In the genomic region with DNA sequence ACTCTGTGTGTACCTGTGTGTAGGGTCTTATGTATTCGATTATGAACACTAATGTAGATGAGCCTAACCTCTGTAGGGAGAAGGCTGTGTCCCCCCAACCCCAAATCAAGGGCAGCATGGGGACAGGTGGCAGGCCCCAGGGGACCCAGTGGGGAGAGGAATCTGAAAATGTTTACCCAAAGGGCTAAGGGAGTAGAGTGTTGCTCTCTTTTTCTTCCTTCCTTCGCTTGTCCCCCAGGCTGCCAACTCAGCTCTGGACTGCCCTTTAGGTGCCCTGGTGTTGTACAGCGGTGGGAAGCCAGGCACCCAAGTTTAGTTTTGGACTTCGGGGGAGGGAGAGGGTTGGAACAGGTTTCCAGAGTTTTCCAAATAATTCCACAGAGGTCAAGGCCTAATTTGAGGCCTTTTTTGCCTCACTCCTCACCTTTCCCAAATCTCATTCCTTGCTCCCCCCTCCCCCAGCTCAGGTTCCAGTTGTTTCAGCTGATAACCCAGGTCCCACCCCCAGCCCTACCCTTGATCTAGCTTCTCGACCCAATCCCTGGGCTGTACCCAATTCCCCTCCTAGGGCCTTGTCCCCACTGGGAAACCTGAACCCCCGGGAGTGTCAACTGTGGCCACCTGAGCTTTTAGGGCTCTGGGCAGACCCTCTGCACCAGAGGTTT, we compare ENCODE assay signal across 2 cellular contexts.
TF ChIP-seq lines count a peak whose summit lies in the region.

No MANE protein-coding gene starts in this region.

TF ChIP-seq in GM23338, 12 proteins besides CTCF, POLR2A, EP300 and RAD21:
- TF ChIP-seq NANOG (IDR thresholded peaks at IDR 0.05; ENCODE audit: borderline replicate concordance) (no peak), STAT1 (IDR thresholded peaks at IDR 0.05; ENCODE audit: unreplicated experiment) (no peak), EZH2phosphoT487 (IDR thresholded peaks at IDR 0.05; ENCODE audit: unreplicated experiment) (no peak), EZH2 (IDR thresholded peaks at IDR 0.05; ENCODE audit: low read depth, unreplicated experiment) (peak; percentile 64), POLR2AphosphoS5 (IDR thresholded peaks at IDR 0.05; ENCODE audit: low read depth) (no peak)
- TF ChIP-seq, protein P1, sequence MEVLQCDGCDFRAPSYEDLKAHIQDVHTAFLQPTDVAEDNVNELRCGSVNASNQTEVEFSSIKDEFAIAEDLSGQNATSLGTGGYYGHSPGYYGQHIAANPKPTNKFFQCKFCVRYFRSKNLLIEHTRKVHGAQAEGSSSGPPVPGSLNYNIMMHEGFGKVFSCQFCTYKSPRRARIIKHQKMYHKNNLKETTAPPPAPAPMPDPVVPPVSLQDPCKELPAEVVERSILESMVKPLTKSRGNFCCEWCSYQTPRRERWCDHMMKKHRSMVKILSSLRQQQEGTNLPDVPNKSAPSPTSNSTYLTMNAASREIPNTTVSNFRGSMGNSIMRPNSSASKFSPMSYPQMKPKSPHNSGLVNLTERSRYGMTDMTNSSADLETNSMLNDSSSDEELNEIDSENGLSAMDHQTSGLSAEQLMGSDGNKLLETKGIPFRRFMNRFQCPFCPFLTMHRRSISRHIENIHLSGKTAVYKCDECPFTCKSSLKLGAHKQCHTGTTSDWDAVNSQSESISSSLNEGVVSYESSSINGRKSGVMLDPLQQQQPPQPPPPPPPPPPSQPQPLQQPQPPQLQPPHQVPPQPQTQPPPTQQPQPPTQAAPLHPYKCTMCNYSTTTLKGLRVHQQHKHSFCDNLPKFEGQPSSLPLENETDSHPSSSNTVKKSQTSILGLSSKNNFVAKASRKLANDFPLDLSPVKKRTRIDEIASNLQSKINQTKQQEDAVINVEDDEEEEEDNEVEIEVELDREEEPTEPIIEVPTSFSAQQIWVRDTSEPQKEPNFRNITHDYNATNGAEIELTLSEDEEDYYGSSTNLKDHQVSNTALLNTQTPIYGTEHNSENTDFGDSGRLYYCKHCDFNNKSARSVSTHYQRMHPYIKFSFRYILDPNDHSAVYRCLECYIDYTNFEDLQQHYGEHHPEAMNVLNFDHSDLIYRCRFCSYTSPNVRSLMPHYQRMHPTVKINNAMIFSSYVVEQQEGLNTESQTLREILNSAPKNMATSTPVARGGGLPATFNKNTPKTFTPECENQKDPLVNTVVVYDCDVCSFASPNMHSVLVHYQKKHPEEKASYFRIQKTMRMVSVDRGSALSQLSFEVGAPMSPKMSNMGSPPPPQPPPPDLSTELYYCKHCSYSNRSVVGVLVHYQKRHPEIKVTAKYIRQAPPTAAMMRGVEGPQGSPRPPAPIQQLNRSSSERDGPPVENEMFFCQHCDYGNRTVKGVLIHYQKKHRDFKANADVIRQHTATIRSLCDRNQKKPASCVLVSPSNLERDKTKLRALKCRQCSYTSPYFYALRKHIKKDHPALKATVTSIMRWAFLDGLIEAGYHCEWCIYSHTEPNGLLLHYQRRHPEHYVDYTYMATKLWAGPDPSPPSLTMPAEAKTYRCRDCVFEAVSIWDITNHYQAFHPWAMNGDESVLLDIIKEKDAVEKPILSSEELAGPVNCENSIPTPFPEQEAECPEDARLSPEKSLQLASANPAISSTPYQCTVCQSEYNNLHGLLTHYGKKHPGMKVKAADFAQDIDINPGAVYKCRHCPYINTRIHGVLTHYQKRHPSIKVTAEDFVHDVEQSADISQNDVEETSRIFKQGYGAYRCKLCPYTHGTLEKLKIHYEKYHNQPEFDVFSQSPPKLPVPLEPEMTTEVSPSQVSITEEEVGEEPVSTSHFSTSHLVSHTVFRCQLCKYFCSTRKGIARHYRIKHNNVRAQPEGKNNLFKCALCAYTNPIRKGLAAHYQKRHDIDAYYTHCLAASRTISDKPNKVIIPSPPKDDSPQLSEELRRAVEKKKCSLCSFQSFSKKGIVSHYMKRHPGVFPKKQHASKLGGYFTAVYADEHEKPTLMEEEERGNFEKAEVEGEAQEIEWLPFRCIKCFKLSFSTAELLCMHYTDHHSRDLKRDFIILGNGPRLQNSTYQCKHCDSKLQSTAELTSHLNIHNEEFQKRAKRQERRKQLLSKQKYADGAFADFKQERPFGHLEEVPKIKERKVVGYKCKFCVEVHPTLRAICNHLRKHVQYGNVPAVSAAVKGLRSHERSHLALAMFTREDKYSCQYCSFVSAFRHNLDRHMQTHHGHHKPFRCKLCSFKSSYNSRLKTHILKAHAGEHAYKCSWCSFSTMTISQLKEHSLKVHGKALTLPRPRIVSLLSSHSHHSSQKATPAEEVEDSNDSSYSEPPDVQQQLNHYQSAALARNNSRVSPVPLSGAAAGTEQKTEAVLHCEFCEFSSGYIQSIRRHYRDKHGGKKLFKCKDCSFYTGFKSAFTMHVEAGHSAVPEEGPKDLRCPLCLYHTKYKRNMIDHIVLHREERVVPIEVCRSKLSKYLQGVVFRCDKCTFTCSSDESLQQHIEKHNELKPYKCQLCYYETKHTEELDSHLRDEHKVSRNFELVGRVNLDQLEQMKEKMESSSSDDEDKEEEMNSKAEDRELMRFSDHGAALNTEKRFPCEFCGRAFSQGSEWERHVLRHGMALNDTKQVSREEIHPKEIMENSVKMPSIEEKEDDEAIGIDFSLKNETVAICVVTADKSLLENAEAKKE (CRISPR knock-in tag; IDR thresholded peaks at IDR 0.05) = no peak

TF ChIP-seq in H1, 55 proteins besides CTCF, POLR2A, EP300 and RAD21:
- TF ChIP-seq RNF2 (IDR thresholded peaks at IDR 0.05; ENCODE audit: borderline replicate concordance, low read depth, low read length, missing control alignments, poor library complexity, severe bottlenecking) (peak; percentile 88), RFX5 (IDR thresholded peaks at IDR 0.05; ENCODE audit: borderline replicate concordance, low read depth, low read length) (no peak), EZH2 (IDR thresholded peaks at IDR 0.05; ENCODE audit: low read depth, low read length, severe bottlenecking) (peak; percentile 33)
TF ChIP-seq in H1: peak in this region for 2.
